In genomic region chr16:9297437-9298113, GRCh38 we compare ENCODE assay signal across 1 cellular context.
TF ChIP-seq lines count a peak whose summit lies in the region.

No MANE protein-coding gene starts in this region.

TF ChIP-seq in K562, 482 proteins besides CTCF, POLR2A, EP300 and RAD21 (continued from another document):
- TF ChIP-seq BHLHE40 (IDR thresholded peaks at IDR 0.05; ENCODE audit: low read length) (peak; percentile 99), RBM39 (optimal IDR thresholded peaks at IDR 0.05; ENCODE audit: low read depth, low read length) (no peak), CC2D1A (IDR thresholded peaks at IDR 0.05) (peak; percentile 66; the same call in 1 of the 2 replicates), CXXC5 (CRISPR knock-in tag; IDR thresholded peaks at IDR 0.05) (peak; percentile 16; the same call in 1 of the 2 replicates), TCF15 (CRISPR knock-in tag; IDR thresholded peaks at IDR 0.05) (no peak)
TF ChIP-seq in K562: peak in this region for 25.
